ENCODE assay signal across 1 cellular context in genomic region chr6:132475925-132476324, GRCh38.
TF ChIP-seq lines count a peak whose summit lies in the region.

No MANE protein-coding gene starts in this region.

TF ChIP-seq in K562, 482 proteins besides CTCF, POLR2A, EP300 and RAD21:
- no peak for TF ChIP-seq CLOCK (CRISPR knock-in tag; IDR thresholded peaks at IDR 0.05; ENCODE audit: borderline replicate concordance)
- TF ChIP-seq ZNF316 (IDR thresholded peaks at IDR 0.05): peak; percentile 93
- TF ChIP-seq MAFF (IDR thresholded peaks at IDR 0.05; ENCODE audit: low read length): peak; percentile 82
- peak; percentile 66 for TF ChIP-seq MAFG (tag; conservative IDR thresholded peaks at IDR 0.05)
- peak; percentile 81 for TF ChIP-seq C11orf30 (IDR thresholded peaks at IDR 0.05; ENCODE audit: low read depth)
- no peak for TF ChIP-seq RERE (CRISPR knock-in tag; IDR thresholded peaks at IDR 0.05; ENCODE audit: borderline replicate concordance)
- TF ChIP-seq DIDO1 (tag; IDR thresholded peaks at IDR 0.05; ENCODE audit: low read depth): no peak
- peak; percentile 70; the same call in 1 of the 2 replicates for TF ChIP-seq MAFK (IDR thresholded peaks at IDR 0.05; ENCODE audit: low read length)
